In the genomic region with DNA sequence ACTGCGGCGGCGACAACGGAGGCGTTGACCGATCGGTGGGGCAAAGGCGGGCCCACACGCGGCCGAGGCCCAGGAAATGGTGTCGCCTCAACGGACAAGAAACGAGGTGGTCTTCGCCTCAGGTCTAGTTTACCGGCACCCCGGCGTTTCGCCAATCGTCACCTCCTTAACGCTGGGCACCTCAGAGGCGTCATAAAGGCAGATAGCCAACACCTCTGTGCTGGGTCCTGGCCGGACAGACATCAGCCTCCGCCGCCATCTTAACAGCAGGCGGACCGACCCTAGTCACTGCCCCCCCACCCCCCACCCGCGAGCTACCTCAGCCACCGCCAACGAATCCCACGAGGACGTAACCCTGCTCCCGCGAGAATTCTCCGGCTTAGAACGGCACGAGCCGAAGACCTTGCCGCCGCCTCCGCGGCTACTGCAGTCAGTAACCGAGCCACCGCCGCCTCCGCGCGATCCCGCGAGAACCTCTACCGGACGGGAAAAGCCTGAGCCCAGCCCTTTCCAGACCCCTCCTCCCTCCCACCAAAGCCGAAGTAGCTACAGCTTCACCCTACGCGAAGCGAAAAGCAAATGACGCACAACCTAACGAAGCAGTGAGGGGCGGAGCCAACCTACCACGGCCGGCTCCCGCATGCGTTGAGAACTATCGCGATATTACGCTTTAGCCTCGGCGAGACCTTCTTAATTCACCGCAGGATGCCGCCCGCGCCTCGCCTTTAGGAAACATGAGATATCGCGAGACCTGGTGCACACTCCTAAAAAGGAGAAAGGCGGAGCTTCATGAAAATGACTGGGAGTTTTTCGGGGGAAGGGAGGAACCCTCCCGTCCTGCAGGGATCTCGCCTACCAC, we compare ENCODE assay signal across 8 cellular contexts. TPM values are rescaled to one million over a fixed set of nuclear protein-coding genes. Genes with fewer than 3 reads are reported as not detected.
DNase-seq lines count a peak whose midpoint lies in the region; ATAC-seq and TF ChIP-seq lines count a peak whose summit lies in the region.

No MANE protein-coding gene starts in this region.

- peaks cover 21% of the 10 kb centered on the region for H3K4me1 ChIP-seq in ACC112 (ENCODE audit: control insufficient read depth, insufficient read depth, low read length, unreplicated experiment)
- no peaks in the 10 kb centered on the region for H3K4me1 ChIP-seq in mammary epithelial cell (ENCODE audit: insufficient read depth, low read length)
- H3K4me1 ChIP-seq in skeletal muscle satellite cell (ENCODE audit: control insufficient read depth, insufficient read depth, low read length), result peaks cover 9% of the 10 kb centered on the region

- in situ Hi-C loops in mammary epithelial cell (cut with MboI; ENCODE audit: low sequenced_read_pairs in 2 of 2), result loop anchor here (10.0 kb wide), 2 partner anchors 141 to 151 kb away; no protein-coding TSS in a partner anchor

- H3K4me2 ChIP-seq in mammary epithelial cell (ENCODE audit: insufficient read depth, low read depth, low read length), result no peak overlapping the region
- H3K4me2 ChIP-seq in skeletal muscle satellite cell (ENCODE audit: low read length), result peak overlapping the region; percentile 87

- BruUV-seq in mammary epithelial cell (replicated peaks; lab: Mats Ljungman, UMichigan), result TSS peak; percentile 72

- dilution Hi-C loops in mammary epithelial cell (cut with HindIII; ENCODE audit: low sequenced_read_pairs), result no loop called here

- no peaks in the 10 kb centered on the region for H4K20me1 ChIP-seq in mammary epithelial cell (ENCODE audit: insufficient read depth, low read length)

- H3K9ac ChIP-seq in mammary epithelial cell (ENCODE audit: insufficient read depth, low read length), result peak overlapping the region; percentile 97
- H3K9ac ChIP-seq in skeletal muscle satellite cell (ENCODE audit: low read depth, low read length), result peak overlapping the region; percentile 97

- H3K36me3 ChIP-seq in ACC112 (ENCODE audit: insufficient read depth, low read length) (peaks cover 18% of the 10 kb centered on the region), mammary epithelial cell (ENCODE audit: insufficient read depth, low read length) (peaks cover 5% of the 10 kb centered on the region), skeletal muscle satellite cell (ENCODE audit: insufficient read depth, low read length) (no peaks in the 10 kb centered on the region)

- ATAC-seq in GM18870 (IDR thresholded peaks at IDR 0.05; ENCODE audit: unreplicated experiment) (peak; percentile 81), HG03135 (IDR thresholded peaks at IDR 0.05; ENCODE audit: unreplicated experiment) (peak; percentile 64)

- intact Hi-C loops in mammary epithelial cell (cut with micrococcal nuclease), result loop anchor here (1.0 to 5.0 kb wide), 3 partner anchors 43 to 359 kb away; partner anchors contain the start of gene PHF8

- H3K9me3 ChIP-seq in mammary epithelial cell (replicated peaks; ENCODE audit: insufficient read depth, low read length) (peaks cover 4% of the 10 kb centered on the region), iPS-18c (ENCODE audit: control insufficient read depth, insufficient read depth, low read length) (peaks cover 2% of the 10 kb centered on the region), skeletal muscle satellite cell (replicated peaks; ENCODE audit: low read length) (no peaks in the 10 kb centered on the region)

- WGBS in mammary epithelial cell (ENCODE audit: low coverage, missing lambda C conversion rate), result 52% methylated on average over 13 of the region's 80 CpGs

- H2AFZ ChIP-seq in ACC112 (ENCODE audit: low read length, unreplicated experiment) (no peak overlapping the region), mammary epithelial cell (ENCODE audit: low read depth, low read length) (peak overlapping the region; percentile 55)

- H3K79me2 ChIP-seq in ACC112 (ENCODE audit: control insufficient read depth, insufficient read depth, low read length, unreplicated experiment) (peaks cover 64% of the 10 kb centered on the region), mammary epithelial cell (ENCODE audit: insufficient read depth, low read length) (peaks cover 56% of the 10 kb centered on the region)

- H3K27ac ChIP-seq in ACC112 (ENCODE audit: low read depth, low read length) (peak overlapping the region; percentile 97), VCaP (peak overlapping the region; percentile 76), mammary epithelial cell (ENCODE audit: insufficient read depth, low read depth, low read length) (peak overlapping the region; percentile 79)

- H3K27me3 ChIP-seq in ACC112 (ENCODE audit: insufficient read depth, low read length) (no peaks in the 10 kb centered on the region), mammary epithelial cell (ENCODE audit: insufficient read depth, low read length) (no peaks in the 10 kb centered on the region), skeletal muscle satellite cell (ENCODE audit: control insufficient read depth, insufficient read depth, low read length) (no peaks in the 10 kb centered on the region)

- TF ChIP-seq CTCF in VCaP (conservative IDR thresholded peaks at IDR 0.05) (no peak), mammary epithelial cell (conservative IDR thresholded peaks at IDR 0.05 in 1 of 2, IDR thresholded peaks at IDR 0.05 in 1 of 2; ENCODE audit: extremely low read depth in 1 of 2, insufficient read depth in 1 of 2, low read depth in 1 of 2, low read length in 2 of 2) (no peak)

- CTCF ChIA-PET in mammary epithelial cell (lab: Charles Lee; ENCODE audit: low non-redundant PET), result no interaction called here

- peak; percentile 94 for DNase-seq in NCI-H2196 (lab: John Stamatoyannopoulos, UW; ENCODE audit: unreplicated experiment)
- DNase-seq in mammary epithelial cell, result peak; percentile 96

- peak overlapping the region; percentile 96 for H3K4me3 ChIP-seq in ACC112 (ENCODE audit: low read depth, low read length)
- H3K4me3 ChIP-seq in mammary epithelial cell (replicated peaks in 1 of 3; ENCODE audit: insufficient read depth in 1 of 3, low read depth in 2 of 3, low read length in 3 of 3), result peak overlapping the region; percentile 37 to 76 (median 48)
- H3K4me3 ChIP-seq in iPS-18c (ENCODE audit: insufficient read depth, low read depth, low read length), result peak overlapping the region; percentile 77
- H3K4me3 ChIP-seq in skeletal muscle satellite cell (ENCODE audit: low read length), result peak overlapping the region; percentile 82

RNA-seq across cellular contexts. Expression of gene HUWE1, which starts 2.7 kb away (rescaled TPM):
- 100 to 1,000 TPM; 169 to 235 TPM for total RNA-seq in mammary epithelial cell
- 76.2 TPM for polyA plus RNA-seq in mammary epithelial cell
- 612 TPM for polyA minus RNA-seq in mammary epithelial cell
- 86.4 and 87.8 TPM in 2 replicates for total RNA-seq in skeletal muscle satellite cell (2012; rRNA removed)

Comparison
In these comparisons a context has a peak if more than half of its experiments do, and no peak if none do; other contexts are left out.
1. Peak in every context shown above with its lines: DNase-seq, ATAC-seq, H3K4me3 ChIP-seq and H3K27ac ChIP-seq.